Comparison of ENCODE assay signal across 8 cellular contexts in the genomic region with DNA sequence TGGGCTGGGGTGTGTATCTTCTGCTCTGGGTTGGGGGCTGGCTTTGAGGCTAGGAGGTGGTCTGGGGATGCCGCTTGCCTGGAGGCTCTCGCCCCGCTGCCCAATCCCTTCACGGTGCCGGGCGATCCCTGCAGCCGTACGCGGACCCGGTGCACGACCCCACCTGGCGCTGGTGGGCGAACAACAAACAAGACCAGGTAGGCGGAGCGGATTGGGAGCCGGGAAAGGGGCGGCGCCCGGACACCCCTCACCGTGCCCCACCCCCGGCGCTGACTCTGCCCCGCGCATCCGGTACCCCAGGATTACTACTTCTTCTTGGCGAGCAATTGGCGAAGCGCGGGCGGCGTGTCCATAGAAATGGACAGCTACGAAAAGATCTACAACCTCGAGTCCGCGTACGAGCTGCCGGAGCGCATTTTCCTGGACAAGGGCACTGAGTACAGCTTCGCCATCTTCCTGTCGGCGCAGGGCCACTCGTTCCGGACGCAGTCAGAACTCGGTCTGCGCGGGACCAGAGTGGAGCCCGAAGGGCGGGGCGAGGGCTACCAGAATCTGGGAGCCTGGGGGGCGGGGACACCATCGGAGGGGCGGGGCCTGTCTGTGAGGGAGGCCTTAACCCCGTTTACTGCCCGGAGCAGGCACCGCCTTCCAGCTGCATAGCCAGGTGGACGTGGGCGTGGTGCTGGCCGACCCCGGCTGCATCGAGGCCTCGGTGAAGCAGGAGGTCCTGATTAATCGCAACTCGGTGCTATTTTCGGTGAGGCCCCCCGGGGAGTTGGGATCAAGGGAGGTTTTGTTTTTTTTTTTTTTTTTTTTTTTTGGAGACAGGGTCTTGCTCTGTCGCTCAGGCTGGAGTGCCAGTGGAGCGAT. TPM values are rescaled to one million over a fixed set of nuclear protein-coding genes. Genes with fewer than 3 reads are reported as not detected.
A peak's percentile ranks its signal among the peaks of the same experiment; 100 is the strongest.
DNase-seq lines count a peak whose midpoint lies in the region; ATAC-seq and TF ChIP-seq lines count a peak whose summit lies in the region.

No MANE protein-coding gene starts in this region.

- ATAC-seq in GM19351 (IDR thresholded peaks at IDR 0.05; ENCODE audit: unreplicated experiment) = peak; percentile 13

- CTCF ChIA-PET in AG04449 (lab: Yijun Ruan, JAX) = interaction anchor here (0.8 to 1.5 kb wide), 2 partner anchors 128 to 129 kb away, joined by 3 read pairs; no protein-coding TSS in a partner anchor

- H3K27ac ChIP-seq in WERI-Rb-1 = peak overlapping the region; percentile 84

- H3K27me3 ChIP-seq in WERI-Rb-1 (ENCODE audit: insufficient read depth, low read depth, severe bottlenecking) = peaks cover 8% of the 10 kb centered on the region
- H3K27me3 ChIP-seq in kidney epithelial cell (ENCODE audit: control insufficient read depth, insufficient read depth, low read length) = peaks cover 38% of the 10 kb centered on the region

- no peak for TF ChIP-seq CTCF in AG04449 (IDR thresholded peaks at IDR 0.05; ENCODE audit: insufficient read depth, low read length, missing control alignments)
- no peak for TF ChIP-seq CTCF in WERI-Rb-1 (IDR thresholded peaks at IDR 0.05; ENCODE audit: low read depth, low read length)
- no peak for TF ChIP-seq CTCF in kidney epithelial cell (IDR thresholded peaks at IDR 0.05; ENCODE audit: insufficient read depth, low read length, poor library complexity, severe bottlenecking)

- H3K4me3 ChIP-seq in AG04449 (ENCODE audit: low read depth, low read length) (peak overlapping the region; percentile 63), WERI-Rb-1 (ENCODE audit: low read depth, low read length) (peak overlapping the region; percentile 57), kidney epithelial cell (ENCODE audit: low read depth, low read length) (peak overlapping the region; percentile 58)

- POLR2A ChIA-PET in AG04449 (lab: Yijun Ruan, JAX) = interaction anchor here (1.2 kb wide), 1 partner anchor 12 kb away, joined by 5 read pairs; a partner anchor contains a TSS

- H3K36me3 ChIP-seq in WERI-Rb-1 = no peaks in the 10 kb centered on the region
- H3K36me3 ChIP-seq in kidney epithelial cell (ENCODE audit: control insufficient read depth, insufficient read depth, low read length) = no peaks in the 10 kb centered on the region

- DNase-seq in AG04449 (ENCODE audit: low read depth, low spot score) (no peak), NCI-H187 (lab: John Stamatoyannopoulos, UW) (peak; percentile 75 to 82), WERI-Rb-1 (peak; percentile 94), kidney epithelial cell (ENCODE audit: low read depth) (no peak), inferior parietal cortex (ENCODE audit: extremely low spot score) (no peak)
- DNase-seq in central memory CD4-positive, alpha-beta T cell = peak; percentile 39
- peak; percentile 87 for DNase-seq in stimulated activated CD4-positive, alpha-beta T cell treated with anti-CD3 and anti-CD28 coated beads, Interleukin-1b, Interleukin-23, amount 100 ng/mL, for 48 hours

- H3K9me3 ChIP-seq in WERI-Rb-1 (ENCODE audit: severe bottlenecking) = peaks cover 6% of the 10 kb centered on the region

RNA-seq across cellular contexts. Expression of a gene that starts 12.1 kb away (rescaled TPM):
- 316 and 367 TPM in 2 replicates for total RNA-seq in kidney epithelial cell

RNA-seq across cellular contexts. Expression of a gene that starts 25.5 kb away (rescaled TPM):
- 0.07 and 1.4 TPM in 2 replicates for total RNA-seq in kidney epithelial cell

RNA-seq across cellular contexts. Expression of a gene that starts 26.2 kb away (rescaled TPM):
- 4.3 and 4.5 TPM in 2 replicates for total RNA-seq in kidney epithelial cell

RNA-seq across cellular contexts. Expression of a gene that starts 26.7 kb away (rescaled TPM):
- total RNA-seq in kidney epithelial cell = 1.2 and 1.7 TPM in 2 replicates

RNA-seq across cellular contexts. Expression of a gene that starts 40.6 kb away (rescaled TPM):
- total RNA-seq in kidney epithelial cell = 17.8 and 22.2 TPM in 2 replicates

Comparison
In these comparisons a context has a peak if more than half of its experiments do, and no peak if none do; other contexts are left out.
1. DNase-seq: peak in NCI-H187 (2 of 2), WERI-Rb-1 (single experiment), central memory CD4-positive, alpha-beta T cell (single experiment) and stimulated activated CD4-positive, alpha-beta T cell treated with anti-CD3 and anti-CD28 coated beads, Interleukin-1b, Interleukin-23, amount 100 ng/mL, for 48 hours (single experiment); none in AG04449 (single experiment), kidney epithelial cell (single experiment) and inferior parietal cortex (single experiment).
2. Peak in every context shown above with its lines, with median percentiles within 50 percentile points of each other: H3K4me3 ChIP-seq.